ENCODE assay signal across 8 cellular contexts in the genomic region with DNA sequence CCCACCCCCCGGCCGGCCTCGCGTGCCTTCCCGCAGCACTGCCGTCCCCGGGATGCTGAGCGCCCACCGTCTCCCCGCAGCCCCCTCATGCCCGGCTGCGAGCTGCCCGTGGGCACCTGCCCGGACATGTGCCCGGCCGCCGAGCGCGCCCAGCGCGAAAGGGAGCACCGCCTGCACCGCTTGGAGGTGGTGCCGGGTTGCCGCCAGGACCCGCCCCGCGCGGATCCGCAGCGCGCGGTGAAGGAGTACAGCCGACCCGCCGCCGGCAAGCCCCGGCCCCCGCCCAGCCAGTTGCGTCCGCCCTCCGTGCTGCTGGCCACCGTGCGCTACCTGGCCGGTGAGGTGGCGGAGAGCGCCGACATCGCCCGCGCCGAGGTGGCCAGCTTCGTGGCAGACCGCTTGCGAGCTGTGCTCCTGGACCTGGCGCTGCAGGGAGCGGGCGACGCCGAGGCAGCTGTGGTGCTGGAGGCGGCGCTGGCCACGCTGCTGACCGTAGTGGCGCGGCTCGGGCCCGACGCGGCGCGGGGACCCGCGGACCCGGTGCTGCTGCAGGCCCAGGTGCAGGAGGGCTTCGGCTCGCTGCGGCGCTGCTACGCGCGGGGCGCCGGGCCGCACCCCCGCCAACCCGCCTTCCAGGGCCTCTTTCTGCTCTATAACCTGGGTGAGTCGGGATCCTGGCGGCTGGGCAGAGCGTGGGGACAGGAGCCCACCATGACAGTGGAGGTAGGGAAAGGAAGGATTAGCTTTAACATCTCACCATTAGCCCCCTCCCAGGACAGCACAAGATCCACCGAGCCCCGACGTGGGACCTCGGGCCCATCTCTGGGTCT. TPM values are rescaled to one million over a fixed set of nuclear protein-coding genes. Genes with fewer than 3 reads are reported as not detected.
DNase-seq lines count a peak whose midpoint lies in the region; ATAC-seq, FAIRE-seq and TF ChIP-seq lines count a peak whose summit lies in the region.

A gene (plus strand): TSS at position 5 of the 830 bp plus-strand sequence. CDS start 83 bp downstream, at position 88.

- no peak for FAIRE-seq in small intestine (lab: Jason Lieb, UNC)

- H3K9me3 ChIP-seq in CD4-positive, alpha-beta memory T cell (ENCODE audit: control insufficient read depth in 1 of 2, low read length in 2 of 2), result no peaks in the 10 kb centered on the region
- H3K9me3 ChIP-seq in OCI-LY3 (ENCODE audit: insufficient read depth, low read length), result no peaks in the 10 kb centered on the region
- H3K9me3 ChIP-seq in ascending aorta, result no peaks in the 10 kb centered on the region
- no peaks in the 10 kb centered on the region for H3K9me3 ChIP-seq in small intestine (ENCODE audit: control insufficient read depth, low read depth)

- H3K4me1 ChIP-seq in CD4-positive, alpha-beta memory T cell (ENCODE audit: insufficient read depth, low read length), result peaks cover 28% of the 10 kb centered on the region
- H3K4me1 ChIP-seq in OCI-LY3 (ENCODE audit: low read length) (peaks cover 9% of the 10 kb centered on the region; the same call in 1 of the 2 replicates), ascending aorta (peaks cover 4 to 8% of the 10 kb centered on the region in 2 donors), small intestine (ENCODE audit: control insufficient read depth in 2 of 2, insufficient read depth in 1 of 2, low read depth in 1 of 2, low read length in 1 of 2) (no peaks in the 10 kb centered on the region)

- CTCF ChIA-PET in CD4-positive, alpha-beta memory T cell (lab: Charles Lee; ENCODE audit: partially characterized antibody), result interaction anchor here (1.1 to 3.2 kb wide), 4 partner anchors 12 to 44 kb away, joined by 3 to 11 read pairs (median 6); no protein-coding TSS in a partner anchor

- peak within 1 kb of the TSS; percentile 76 for H2AFZ ChIP-seq in OCI-LY3 (ENCODE audit: low read depth, low read length)

- H3K79me2 ChIP-seq in OCI-LY3 (ENCODE audit: low read length), result no peaks in the 10 kb centered on the region

- peak within 1 kb of the TSS; percentile 61 for H3K27ac ChIP-seq in CD4-positive, alpha-beta memory T cell (ENCODE audit: low read depth, low read length)
- H3K27ac ChIP-seq in OCI-LY3 (ENCODE audit: low read length), result peak within 1 kb of the TSS; percentile 88
- peak within 1 kb of the TSS; percentile 89 for H3K27ac ChIP-seq in ascending aorta
- peak within 1 kb of the TSS; percentile 85 to 98 for H3K27ac ChIP-seq in small intestine (ENCODE audit: low read depth in 1 of 2, low read length in 1 of 2)

- POLR2A ChIA-PET in CD4-positive, alpha-beta memory T cell (lab: Charles Lee; ENCODE audit: partially characterized antibody), result interaction anchor here (0.6 to 4.8 kb wide), 21 partner anchors 12 to 819 kb away, joined by 3 to 42 read pairs (median 6); a partner anchor contains a TSS

- peak within 1 kb of the TSS; percentile 87 to 97 (median 95) for H3K27ac Mint-ChIP-seq in CD4-positive, alpha-beta memory T cell

- H3K4me3 ChIP-seq in CD4-positive, alpha-beta memory T cell (ENCODE audit: low read length in 2 of 2), result peak within 1 kb of the TSS; percentile 61 to 64
- H3K4me3 ChIP-seq in OCI-LY3 (ENCODE audit: low read length) (peak within 1 kb of the TSS; percentile 78), ascending aorta (peak within 1 kb of the TSS; percentile 82 to 95), iPS-11a (ENCODE audit: low read depth, low read length) (peak within 1 kb of the TSS; percentile 89), small intestine (ENCODE audit: low read depth in 1 of 2, low read length in 2 of 2) (peak within 1 kb of the TSS; percentile 60 to 66)

- peak; percentile 47 for ATAC-seq in GM19035 (IDR thresholded peaks at IDR 0.05; ENCODE audit: unreplicated experiment)
- peak; percentile 44 for ATAC-seq in HG03135 (IDR thresholded peaks at IDR 0.05; ENCODE audit: unreplicated experiment)

- H3K27me3 Mint-ChIP-seq in CD4-positive, alpha-beta memory T cell, result no peaks in the 10 kb centered on the region

- no peaks in the 10 kb centered on the region for H3K9me3 Mint-ChIP-seq in CD4-positive, alpha-beta memory T cell

- peak within 1 kb of the TSS; percentile 79 for H3K4me2 ChIP-seq in OCI-LY3 (ENCODE audit: low read length)

- H3K4me1 Mint-ChIP-seq in CD4-positive, alpha-beta memory T cell, result peaks cover 5 to 27% (median 18%) of the 10 kb centered on the region in 4 donors

- H3K9ac ChIP-seq in OCI-LY3 (ENCODE audit: low read length), result peak within 1 kb of the TSS; percentile 75

- H3K4me3 Mint-ChIP-seq in CD4-positive, alpha-beta memory T cell, result peak within 1 kb of the TSS; percentile 92 to 97 (median 94)

- intact Hi-C loops in CD4-positive, alpha-beta memory T cell (cut with micrococcal nuclease), result loop anchor here (1.0 to 2.0 kb wide), 3 partner anchors 14 to 69 kb away; a partner anchor contains a TSS
- intact Hi-C loops in ascending aorta (cut with DNase I), result loop anchor here (1.0 to 10.0 kb wide), 4 partner anchors 13 to 623 kb away; a partner anchor contains a TSS

- WGBS in small intestine, 3 donors, result 1 to 2% (median 2%) methylated on average over 54 to 94 of the region's 94 CpGs

- peaks cover 6% of the 10 kb centered on the region for H3K36me3 ChIP-seq in CD4-positive, alpha-beta memory T cell (ENCODE audit: insufficient read depth, low read length)
- H3K36me3 ChIP-seq in OCI-LY3 (replicated peaks; ENCODE audit: low read depth, low read length) (peaks cover 6% of the 10 kb centered on the region), ascending aorta (peaks cover 13 to 33% of the 10 kb centered on the region in 2 donors), small intestine (ENCODE audit: control insufficient read depth in 2 of 2, insufficient read depth in 2 of 2, low read length in 2 of 2) (peaks cover 1 to 5% of the 10 kb centered on the region in 2 donors)

- H3K36me3 Mint-ChIP-seq in CD4-positive, alpha-beta memory T cell, result peaks cover 2 to 11% of the 10 kb centered on the region in 2 donors

- peak in 3 of 5 donors; percentile 73 to 80 (median 79) for DNase-seq in CD4-positive, alpha-beta memory T cell
- DNase-seq in ascending aorta (ENCODE audit: low spot score in 2 of 2) (peak in 1 of 2 donors; percentile 72), small intestine (peak; percentile 70), cerebellar cortex (ENCODE audit: low spot score) (no peak)

- no peak for TF ChIP-seq CTCF in OCI-LY3 (IDR thresholded peaks at IDR 0.05; ENCODE audit: low read depth, low read length)
- no peak for TF ChIP-seq CTCF in ascending aorta (IDR thresholded peaks at IDR 0.05)

- H3K27me3 ChIP-seq in CD4-positive, alpha-beta memory T cell (ENCODE audit: insufficient read depth, low read length), result no peaks in the 10 kb centered on the region
- H3K27me3 ChIP-seq in OCI-LY3 (ENCODE audit: low read depth, low read length) (no peaks in the 10 kb centered on the region), ascending aorta (no peaks in the 10 kb centered on the region), small intestine (ENCODE audit: control insufficient read depth in 2 of 2, insufficient read depth in 2 of 2, low read length in 2 of 2) (no peaks in the 10 kb centered on the region)

- no peaks in the 10 kb centered on the region for H4K20me1 ChIP-seq in OCI-LY3 (ENCODE audit: insufficient read depth, low read length)

RNA-seq across cellular contexts. Expression of the gene that starts here (rescaled TPM):
- 10 to 100 TPM in 1 of 2 experiments, 1 to 10 TPM in 1; 9.4 to 10.5 TPM for total RNA-seq in CD4-positive, alpha-beta memory T cell
- polyA plus RNA-seq in CD4-positive, alpha-beta memory T cell, result 10 to 100 TPM in 1 of 2 donors, 1 to 10 TPM in 1; 6.8 to 10.6 TPM
- 19.6 TPM for total RNA-seq in ascending aorta
- 10 to 100 TPM in 1 of 3 donors, 1 to 10 TPM in 2; 6.9 to 18.1 (median 7.0) TPM for polyA plus RNA-seq in small intestine
